In genomic region chr6:153729189-153729588, GRCh38 we compare ENCODE assay signal across 24 cellular contexts.
"Had no signal": no experiment of that assay in that cellular context is flagged by ENCODE, and none has a peak within 500 bp of the region (broad histone marks: within the 10 kb centered on the region; RNA-seq: fewer than 3 reads in every experiment).

No MANE protein-coding gene starts in this region.

- DNase-seq: activated gamma-delta T cell treated with Interleukin-2 at 50 U/mL for 16 hours; activated T-cell treated with anti-CD3 and anti-CD28 coated beads, Interleukin-2, amount 50 U/mL, for 1 hour; adrenal gland; central memory CD4-positive, alpha-beta T cell; effector memory CD4-positive, alpha-beta T cell; head of caudate nucleus; hypothalamus; islet precursor cell; left cardiac atrium; mucosa of descending colon; nephron progenitor cell; sigmoid colon; stimulated activated CD4-positive, alpha-beta T cell treated with anti-CD3 and anti-CD28 coated beads, Interleukin-2, amount 100 ng/mL, for 48 hours; stimulated activated CD8-positive, alpha-beta memory T cell treated with anti-CD3 and anti-CD28 coated beads, Interleukin-4, amount 100 ng/mL, for 48 hours; stimulated activated naive CD4-positive, alpha-beta T cell; T1000; testis; trophoblast cell; uterus had no signal

- H3K36me3 ChIP-seq: adrenal gland, esophagus muscularis mucosa, gastroesophageal sphincter, sigmoid colon, uterus had no signal

- FAIRE-seq: astrocyte, endothelial cell of umbilical vein had no signal

- H3K9me3 ChIP-seq: adrenal gland, esophagus muscularis mucosa, gastroesophageal sphincter, mucosa of descending colon, sigmoid colon, testis, uterus had no signal

- H3K4me1 ChIP-seq: adrenal gland, esophagus muscularis mucosa, gastroesophageal sphincter, sigmoid colon, uterus had no signal

- ATAC-seq: gastroesophageal sphincter, left cardiac atrium, mucosa of descending colon, WTC11 had no signal

- H3K27me3 ChIP-seq: adrenal gland, esophagus muscularis mucosa, gastroesophageal sphincter, sigmoid colon, testis, uterus had no signal

- H3K4me3 ChIP-seq: adrenal gland, esophagus muscularis mucosa, gastroesophageal sphincter, mucosa of descending colon, sigmoid colon, testis, uterus had no signal
